1 cellular context compared by ENCODE assay signal in genomic region chr12:43245947-43246346, GRCh38.
TF ChIP-seq lines count a peak whose summit lies in the region.

No MANE protein-coding gene starts in this region.

TF ChIP-seq in GM12878, 131 proteins besides CTCF, POLR2A, EP300 and RAD21:
- TF ChIP-seq ZBTB40 (IDR thresholded peaks at IDR 0.05; ENCODE audit: borderline replicate concordance): peak; percentile 93
- TF ChIP-seq DPF2 (IDR thresholded peaks at IDR 0.05): no peak
- TF ChIP-seq FOXM1 (IDR thresholded peaks at IDR 0.05; ENCODE audit: low read depth, low read length): no peak
- no peak for TF ChIP-seq FOXK2 (IDR thresholded peaks at IDR 0.05)
- peak; percentile 61; the same call in 1 of the 2 replicates for TF ChIP-seq MTA2 (IDR thresholded peaks at IDR 0.05; ENCODE audit: low read depth)
TF ChIP-seq in GM12878: peak in this region for 2.
